In genomic region chr11:72483412-72484186, GRCh38 we compare ENCODE assay signal across 9 cellular contexts. TPM values are rescaled to one million over a fixed set of nuclear protein-coding genes. Genes with fewer than 3 reads are reported as not detected.
A peak's percentile ranks its signal among the peaks of the same experiment; 100 is the strongest.
DNase-seq lines count a peak whose midpoint lies in the region; ATAC-seq and TF ChIP-seq lines count a peak whose summit lies in the region.
"Had no signal": no experiment of that assay in that cellular context is flagged by ENCODE, and none has a peak within 500 bp of the region (broad histone marks: within the 10 kb centered on the region; RNA-seq: fewer than 3 reads in every experiment).

No MANE protein-coding gene starts in this region.

- DNase-seq in CD1c-positive myeloid dendritic cell (ENCODE audit: extremely low spot score) (peak; percentile 91), epithelial cell of proximal tubule (ENCODE audit: low read depth) (peak; percentile 33), neuronal stem cell (ENCODE audit: low spot score) (no peak), NCI-H2227 treated with DMSO at 0.1 percent for 48 hours (lab: John Stamatoyannopoulos, UW) (no peak), H7 (no peak)
- no peak for DNase-seq in stimulated activated CD4-positive, alpha-beta T cell treated with anti-CD3 and anti-CD28 coated beads, Interleukin-2, amount 100 ng/mL, for 24 hours

- H3K27me3 ChIP-seq in OCI-LY3 (ENCODE audit: low read depth, low read length) (0 out of 2 replicates have a peak, but pooled peaks cover 10% of the 10 kb centered on the region), neuronal stem cell (ENCODE audit: control insufficient read depth in 3 of 3, insufficient read depth in 3 of 3, low read depth in 1 of 3, low read length in 3 of 3) (peaks cover 0 to 6% (median 0%) of the 10 kb centered on the region in 3 experiments), H7 (ENCODE audit: control insufficient read depth, insufficient read depth, low read length) (no peaks in the 10 kb centered on the region)
- H3K27me3 ChIP-seq: cardiac muscle cell had no signal

- H3K4me1 ChIP-seq in OCI-LY3 (ENCODE audit: low read length) = peaks cover 10% of the 10 kb centered on the region
- H3K4me1 ChIP-seq in neuronal stem cell (ENCODE audit: control insufficient read depth in 2 of 2, insufficient read depth in 1 of 2, low read depth in 1 of 2, low read length in 2 of 2) = no peaks in the 10 kb centered on the region

- H2BK15ac ChIP-seq in neuronal stem cell (ENCODE audit: low read length) = no peak overlapping the region

- ATAC-seq in HG03432 (IDR thresholded peaks at IDR 0.05; ENCODE audit: unreplicated experiment) = no peak

- H2AK5ac ChIP-seq in neuronal stem cell (ENCODE audit: low read depth, low read length) = no peak overlapping the region

- peak overlapping the region; percentile 85 for H2AFZ ChIP-seq in OCI-LY3 (ENCODE audit: low read depth, low read length)
- peak overlapping the region; percentile 72 for H2AFZ ChIP-seq in neuronal stem cell (ENCODE audit: low read length)

- no peaks in the 10 kb centered on the region for H4K20me1 ChIP-seq in OCI-LY3 (ENCODE audit: insufficient read depth, low read length)

- no peak overlapping the region for H3K27ac ChIP-seq in OCI-LY3 (ENCODE audit: low read length)
- H3K27ac ChIP-seq in neuronal stem cell (replicated peaks; ENCODE audit: low read length) = no peak overlapping the region
- H3K27ac ChIP-seq: cardiac muscle cell had no signal

- no peak overlapping the region for H4K8ac ChIP-seq in neuronal stem cell (ENCODE audit: low read depth, low read length)

- no peak overlapping the region for H2BK12ac ChIP-seq in neuronal stem cell (ENCODE audit: low read length)

- H3K4ac ChIP-seq in neuronal stem cell (ENCODE audit: low read length) = no peak overlapping the region

- no peak overlapping the region for H3K18ac ChIP-seq in neuronal stem cell (ENCODE audit: low read length)

- H3K4me2 ChIP-seq in OCI-LY3 (ENCODE audit: low read length) (peak overlapping the region; percentile 33), neuronal stem cell (ENCODE audit: insufficient read depth, low read length, poor library complexity, severe bottlenecking) (no peak overlapping the region)

- H3K4me3 ChIP-seq in OCI-LY3 (ENCODE audit: low read length) = no peak overlapping the region
- H3K4me3 ChIP-seq in epithelial cell of proximal tubule (ENCODE audit: low read depth, low read length) = no peak overlapping the region
- no peak overlapping the region for H3K4me3 ChIP-seq in neuronal stem cell (ENCODE audit: low read length in 2 of 2)
- H3K4me3 ChIP-seq in H7 (ENCODE audit: insufficient read depth, low read depth, low read length) = no peak overlapping the region
- H3K4me3 ChIP-seq: cardiac muscle cell had no signal

- no peak overlapping the region for H3K14ac ChIP-seq in neuronal stem cell (ENCODE audit: low read length)

- H3K9me3 ChIP-seq in OCI-LY3 (ENCODE audit: insufficient read depth, low read length) (no peaks in the 10 kb centered on the region), neuronal stem cell (replicated peaks in 1 of 2; ENCODE audit: control insufficient read depth in 2 of 2, insufficient read depth in 1 of 2, low read depth in 1 of 2, low read length in 2 of 2) (no peaks in the 10 kb centered on the region)

- no peak overlapping the region for H2BK120ac ChIP-seq in neuronal stem cell (ENCODE audit: low read depth, low read length)

- no peaks in the 10 kb centered on the region for H3K79me2 ChIP-seq in OCI-LY3 (ENCODE audit: low read length)

- H3K79me1 ChIP-seq in neuronal stem cell (ENCODE audit: low read depth, low read length) = no peaks in the 10 kb centered on the region

- H3K36me3 ChIP-seq in OCI-LY3 (replicated peaks; ENCODE audit: low read depth, low read length) (no peaks in the 10 kb centered on the region), neuronal stem cell (replicated peaks in 1 of 2; ENCODE audit: control insufficient read depth in 2 of 2, insufficient read depth in 2 of 2, low read length in 2 of 2) (no peaks in the 10 kb centered on the region), H7 (replicated peaks; ENCODE audit: control insufficient read depth, insufficient read depth, low read length) (no peaks in the 10 kb centered on the region)
- H3K36me3 ChIP-seq: cardiac muscle cell had no signal

- no CpG with 5 or more reads among the region's 10 CpGs for WGBS in neuronal stem cell (ENCODE audit: extremely low coverage in 2 of 2, insufficient read length in 2 of 2, insufficient replicate concordance in 1 of 2), 2 donors

- no peak overlapping the region for H2BK5ac ChIP-seq in neuronal stem cell (ENCODE audit: low read length)

- no peak for TF ChIP-seq CTCF in OCI-LY3 (IDR thresholded peaks at IDR 0.05; ENCODE audit: low read depth, low read length)
- TF ChIP-seq CTCF in epithelial cell of proximal tubule (conservative IDR thresholded peaks at IDR 0.05; ENCODE audit: low read depth, low read length) = no peak

- no peak overlapping the region for H3K23ac ChIP-seq in neuronal stem cell (ENCODE audit: low read depth, low read length, poor library complexity)

- H3K9ac ChIP-seq in OCI-LY3 (ENCODE audit: low read length) (no peak overlapping the region), neuronal stem cell (ENCODE audit: low read depth, low read length, poor library complexity) (no peak overlapping the region)

- H4K91ac ChIP-seq in neuronal stem cell (ENCODE audit: low read depth, low read length, poor library complexity) = no peak overlapping the region

RNA-seq across cellular contexts. Expression of gene CLPB, which starts 49.3 kb away (rescaled TPM):
- total RNA-seq in epithelial cell of proximal tubule = 28.6 and 38.8 TPM in 2 replicates
- polyA plus RNA-seq in neuronal stem cell (2013, experiment 1 of 2) = 8.5 TPM
- 8.4 TPM for polyA plus RNA-seq in neuronal stem cell (2013, experiment 2 of 2)
- total RNA-seq in H7 (2014; rRNA removed; shearing (Covaris generic)) = 27.1 and 32.4 TPM in 2 replicates

Comparison
In these comparisons a context has a peak if more than half of its experiments do, and no peak if none do; other contexts are left out.
1. DNase-seq: peak in CD1c-positive myeloid dendritic cell (single experiment) and epithelial cell of proximal tubule (single experiment); none in neuronal stem cell (single experiment), stimulated activated CD4-positive, alpha-beta T cell treated with anti-CD3 and anti-CD28 coated beads, Interleukin-2, amount 100 ng/mL, for 24 hours (0 of 2), NCI-H2227 treated with DMSO at 0.1 percent for 48 hours (single experiment) and H7 (single experiment).